Comparison of ENCODE assay signal across 7 cellular contexts in genomic region chr3:172711457-172711800, GRCh38. TPM values are rescaled to one million over a fixed set of nuclear protein-coding genes. Genes with fewer than 3 reads are reported as not detected.
DNase-seq lines count a peak whose midpoint lies in the region; ATAC-seq and TF ChIP-seq lines count a peak whose summit lies in the region.

No MANE protein-coding gene starts in this region.

- DNase-seq in activated T-helper 2 cell treated with anti-CD3 and anti-CD28 coated beads, Interferon-gamma antibody, Interleukin-2, Interleukin-4, amounts not matched to agents 10 μg/mL and 5 μg/mL and 100 μg/mL, durations not matched to agents 14 hours and 24 hours and 36 hours (ENCODE audit: low spot score): no peak
- DNase-seq in immature natural killer cell (no peak), testis (no peak), NCI-H187 treated with DMSO at 0.1 percent for 48 hours (lab: John Stamatoyannopoulos, UW) (no peak)
- DNase-seq in activated CD8-positive, alpha-beta memory T cell treated with anti-CD3 and anti-CD28 coated beads, Interleukin-2, amount 50 U/mL, for 48 hours: no peak

- H3K9me3 ChIP-seq in HUES64 (ENCODE audit: insufficient read depth, low read depth, low read length) (no peaks in the 10 kb centered on the region), testis (no peaks in the 10 kb centered on the region)

- TF ChIP-seq POLR2A in testis (IDR thresholded peaks at IDR 0.05): no peak

- TF ChIP-seq CTCF in testis (IDR thresholded peaks at IDR 0.05): no peak

- H3K4me1 ChIP-seq in HUES64 (ENCODE audit: insufficient read depth, low read length) (no peaks in the 10 kb centered on the region), testis (peaks cover 8% of the 10 kb centered on the region)

- H3K36me3 ChIP-seq in HUES64 (ENCODE audit: insufficient read depth, low read length): no peaks in the 10 kb centered on the region
- H3K36me3 ChIP-seq in testis (ENCODE audit: low read depth, missing control alignments): no peaks in the 10 kb centered on the region

- peak overlapping the region; percentile 27 for H3K27ac Mint-ChIP-seq in activated T-helper 2 cell treated with anti-CD3 and anti-CD28 coated beads, Interferon-gamma antibody, Interleukin-2, Interleukin-4, amounts not matched to agents 10 μg/mL and 5 μg/mL and 100 μg/mL, durations not matched to agents 14 hours and 24 hours and 36 hours
- H3K27ac Mint-ChIP-seq in immature natural killer cell: peak overlapping the region; percentile 84 to 91 (median 86)

- peaks cover 5% of the 10 kb centered on the region for H3K27me3 Mint-ChIP-seq in activated T-helper 2 cell treated with anti-CD3 and anti-CD28 coated beads, Interferon-gamma antibody, Interleukin-2, Interleukin-4, amounts not matched to agents 10 μg/mL and 5 μg/mL and 100 μg/mL, durations not matched to agents 14 hours and 24 hours and 36 hours (ENCODE audit: low read depth)
- H3K27me3 Mint-ChIP-seq in immature natural killer cell (ENCODE audit: low read depth in 3 of 3): peaks cover 0 to 3% (median 2%) of the 10 kb centered on the region in 3 donors

- no peak overlapping the region for H3K9ac ChIP-seq in HUES64 (ENCODE audit: low read depth, low read length)

- H3K4me3 ChIP-seq in HUES64 (ENCODE audit: low read length) (peak overlapping the region; percentile 79), testis (peak overlapping the region; percentile 75 to 87)

- peaks cover 19% of the 10 kb centered on the region for H3K4me1 Mint-ChIP-seq in activated T-helper 2 cell treated with anti-CD3 and anti-CD28 coated beads, Interferon-gamma antibody, Interleukin-2, Interleukin-4, amounts not matched to agents 10 μg/mL and 5 μg/mL and 100 μg/mL, durations not matched to agents 14 hours and 24 hours and 36 hours (ENCODE audit: low read depth)
- peaks cover 26 to 30% of the 10 kb centered on the region in 2 donors for H3K4me1 Mint-ChIP-seq in immature natural killer cell

- intact Hi-C loops in activated T-helper 2 cell treated with anti-CD3 and anti-CD28 coated beads, Interferon-gamma antibody, Interleukin-2, Interleukin-4, amounts not matched to agents 10 μg/mL and 5 μg/mL and 100 μg/mL, durations not matched to agents 14 hours and 24 hours and 36 hours (cut with micrococcal nuclease): loop anchor here (1.0 to 2.0 kb wide), 4 partner anchors 27 to 189 kb away; partner anchors contain the start of genes ECT2 and TNFSF10
- intact Hi-C loops in testis (cut with DNase I; ENCODE audit: low total_unique reads): no loop called here

- H3K9me3 Mint-ChIP-seq in activated T-helper 2 cell treated with anti-CD3 and anti-CD28 coated beads, Interferon-gamma antibody, Interleukin-2, Interleukin-4, amounts not matched to agents 10 μg/mL and 5 μg/mL and 100 μg/mL, durations not matched to agents 14 hours and 24 hours and 36 hours: no peaks in the 10 kb centered on the region
- no peaks in the 10 kb centered on the region for H3K9me3 Mint-ChIP-seq in immature natural killer cell

- 71% methylated on average over 2 of the region's 2 CpGs for WGBS in HUES64
- WGBS in testis, 2 donors: 9 to 14% methylated on average over 2 of the region's 2 CpGs

- peak overlapping the region; percentile 88 for H3K4me3 Mint-ChIP-seq in activated T-helper 2 cell treated with anti-CD3 and anti-CD28 coated beads, Interferon-gamma antibody, Interleukin-2, Interleukin-4, amounts not matched to agents 10 μg/mL and 5 μg/mL and 100 μg/mL, durations not matched to agents 14 hours and 24 hours and 36 hours (ENCODE audit: low read depth)
- H3K4me3 Mint-ChIP-seq in immature natural killer cell: peak overlapping the region; percentile 97 to 99 (median 98)

- peak; percentile 2 for ATAC-seq in GM19324 (IDR thresholded peaks at IDR 0.05; ENCODE audit: low FRiP score, unreplicated experiment)

- H3K36me3 Mint-ChIP-seq in activated T-helper 2 cell treated with anti-CD3 and anti-CD28 coated beads, Interferon-gamma antibody, Interleukin-2, Interleukin-4, amounts not matched to agents 10 μg/mL and 5 μg/mL and 100 μg/mL, durations not matched to agents 14 hours and 24 hours and 36 hours (ENCODE audit: low read depth): no peaks in the 10 kb centered on the region
- H3K36me3 Mint-ChIP-seq in immature natural killer cell: no peaks in the 10 kb centered on the region

- H3K27me3 ChIP-seq in HUES64 (ENCODE audit: insufficient read depth, low read length) (no peaks in the 10 kb centered on the region), testis (no peaks in the 10 kb centered on the region)

- H3K27ac ChIP-seq in HUES64 (ENCODE audit: low read depth, low read length) (no peak overlapping the region; the same call in 1 of the 2 replicates), testis (peak overlapping the region in 1 of 2 donors; percentile 83)

RNA-seq across cellular contexts. Expression of gene NCEH1, which starts 0.6 kb away (rescaled TPM):
- 1.6 TPM for polyA plus RNA-seq in HUES64 (2013, experiment 1 of 2)
- polyA plus RNA-seq in HUES64 (2013, experiment 2 of 2): 2.1 TPM
- total RNA-seq in activated T-helper 2 cell treated with anti-CD3 and anti-CD28 coated beads, Interferon-gamma antibody, Interleukin-2, Interleukin-4, amounts not matched to agents 10 μg/mL and 5 μg/mL and 100 μg/mL, durations not matched to agents 14 hours and 24 hours and 36 hours: 9.6 and 10.0 TPM in 2 replicates
- polyA plus RNA-seq in immature natural killer cell (1 to 10 TPM; 3.0 to 7.1 (median 4.5) TPM), testis (ENCODE audit: insufficient read depth, low read depth, low replicate concordance) (3.8 TPM)
- 1 to 10 TPM; 3.2 to 3.3 TPM for total RNA-seq in testis

RNA-seq across cellular contexts. Expression of gene ECT2, which starts 39.1 kb away (rescaled TPM):
- 60.1 TPM for polyA plus RNA-seq in HUES64 (2013, experiment 1 of 2)
- 75.8 TPM for polyA plus RNA-seq in HUES64 (2013, experiment 2 of 2)
- total RNA-seq in activated T-helper 2 cell treated with anti-CD3 and anti-CD28 coated beads, Interferon-gamma antibody, Interleukin-2, Interleukin-4, amounts not matched to agents 10 μg/mL and 5 μg/mL and 100 μg/mL, durations not matched to agents 14 hours and 24 hours and 36 hours: 39.5 and 40.3 TPM in 2 replicates
- 1 to 10 TPM; 2.7 to 4.8 (median 2.8) TPM for polyA plus RNA-seq in immature natural killer cell
- 10 to 100 TPM; 20.8 to 33.3 TPM for total RNA-seq in testis
- polyA plus RNA-seq in testis (ENCODE audit: insufficient read depth, low read depth, low replicate concordance): 21.9 TPM
